In genomic region chr3:57170946-57171345, GRCh38 we compare ENCODE assay signal across 1 cellular context.
A peak's percentile ranks its signal among the peaks of the same experiment; 100 is the strongest.
TF ChIP-seq lines count a peak whose summit lies in the region.

No MANE protein-coding gene starts in this region.

TF ChIP-seq in K562, 482 proteins besides CTCF, POLR2A, EP300 and RAD21:
- peak; percentile 68 for TF ChIP-seq RBM25 (IDR thresholded peaks at IDR 0.05; ENCODE audit: low read depth, low read length, severe bottlenecking)
- TF ChIP-seq ZBTB49 (CRISPR knock-in tag; IDR thresholded peaks at IDR 0.05; ENCODE audit: borderline replicate concordance), result no peak
